8 cellular contexts compared by ENCODE assay signal in the genomic region with DNA sequence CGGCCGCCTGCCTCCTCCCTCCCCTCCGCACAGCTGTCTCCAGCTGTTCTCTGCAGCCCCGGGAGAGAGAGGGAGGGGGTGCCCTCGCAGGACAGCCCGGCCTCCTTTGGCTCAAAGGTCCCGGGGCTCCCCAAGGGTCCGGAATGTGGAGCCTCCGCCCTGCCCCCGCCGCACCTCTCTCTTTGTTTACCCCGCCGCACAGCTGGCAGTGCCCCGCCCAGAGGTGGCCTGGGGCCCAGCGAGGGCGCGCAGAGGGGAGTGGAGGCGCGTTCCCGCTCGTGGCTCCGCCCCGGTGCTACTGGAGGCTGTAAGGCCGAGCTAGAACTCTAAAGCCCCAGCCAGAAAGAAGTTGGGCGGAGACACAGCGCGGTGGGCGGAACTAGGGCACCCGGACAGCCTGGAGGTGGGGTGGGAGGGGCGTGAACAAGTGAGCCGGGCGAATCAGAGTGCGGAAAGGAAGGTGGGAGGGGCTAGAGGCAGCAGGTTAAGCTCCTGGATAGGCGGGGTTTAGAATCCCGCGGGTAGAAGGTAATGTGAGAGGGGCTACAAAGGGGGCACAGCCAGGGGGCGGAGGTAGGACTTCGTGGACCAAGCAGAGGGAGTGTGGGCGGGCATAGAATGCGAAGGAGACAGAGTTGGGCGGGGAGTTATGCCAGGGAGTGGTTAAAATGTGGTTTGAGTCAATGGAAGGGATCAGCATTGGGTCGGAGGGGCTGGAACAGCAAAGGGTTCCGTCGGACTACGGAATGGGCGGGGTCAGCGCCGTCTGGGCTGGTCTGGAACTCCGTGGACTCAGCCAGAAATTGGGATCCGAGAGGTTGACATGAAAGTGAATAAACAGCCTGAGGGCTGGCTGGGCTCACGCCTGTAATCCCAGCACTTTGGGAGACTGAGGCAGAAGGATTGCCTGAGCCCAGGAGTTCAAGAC. TPM values are rescaled to one million over a fixed set of nuclear protein-coding genes. Genes with fewer than 3 reads are reported as not detected.
DNase-seq lines count a peak whose midpoint lies in the region; ATAC-seq, FAIRE-seq and TF ChIP-seq lines count a peak whose summit lies in the region.

No MANE protein-coding gene starts in this region.

- H4K20me1 ChIP-seq in OCI-LY1 (ENCODE audit: insufficient read depth, low read length) (no peaks in the 10 kb centered on the region), endothelial cell of umbilical vein (replicated peaks; ENCODE audit: control insufficient read depth, extremely low read depth, insufficient read depth, low read length) (no peaks in the 10 kb centered on the region)

- peaks cover 24% of the 10 kb centered on the region for H3K27me3 ChIP-seq in CD8-positive, alpha-beta memory T cell (ENCODE audit: insufficient read depth, low read length, poor library complexity, severe bottlenecking)
- H3K27me3 ChIP-seq in OCI-LY1 (ENCODE audit: insufficient read depth, low read length): no peaks in the 10 kb centered on the region
- peaks cover 4 to 6% of the 10 kb centered on the region in 2 experiments for H3K27me3 ChIP-seq in endothelial cell of umbilical vein (ENCODE audit: control insufficient read depth in 2 of 2, insufficient read depth in 2 of 2, low read length in 2 of 2)

- H2AFZ ChIP-seq in OCI-LY1 (ENCODE audit: low read length): no peak overlapping the region
- peak overlapping the region; percentile 73 for H2AFZ ChIP-seq in endothelial cell of umbilical vein (ENCODE audit: low read depth, low read length)

- intact Hi-C loops in endothelial cell of umbilical vein (cut with micrococcal nuclease): no loop called here

- H3K27ac ChIP-seq in CD8-positive, alpha-beta memory T cell (ENCODE audit: low read depth, low read length): peak overlapping the region; percentile 73
- H3K27ac ChIP-seq in OCI-LY1 (ENCODE audit: low read depth, low read length, poor library complexity, severe bottlenecking) (peak overlapping the region; percentile 22), endothelial cell of umbilical vein (ENCODE audit: insufficient read depth, low read depth, low read length) (no peak overlapping the region)

- H3K36me3 Mint-ChIP-seq in CD8-positive, alpha-beta memory T cell: peaks cover 0 to 3% (median 0%) of the 10 kb centered on the region in 3 donors
- H3K36me3 Mint-ChIP-seq in mesothelial cell of epicardium: no peaks in the 10 kb centered on the region

- peaks cover 22 to 23% of the 10 kb centered on the region in 2 donors for H3K27me3 Mint-ChIP-seq in CD8-positive, alpha-beta memory T cell
- H3K27me3 Mint-ChIP-seq in mesothelial cell of epicardium (ENCODE audit: low read depth): peaks cover 67% of the 10 kb centered on the region

- ATAC-seq in GM21367 (IDR thresholded peaks at IDR 0.05; ENCODE audit: unreplicated experiment): peak; percentile 51

- POLR2A ChIA-PET in CD8-positive, alpha-beta memory T cell (lab: Charles Lee): interaction anchor here (0.6 to 3.0 kb wide), 6 partner anchors 11 to 660 kb away, joined by 3 to 26 read pairs (median 4); partner anchors contain the start of genes HNRNPUL1, SERTAD1 and SERTAD3
- POLR2A ChIA-PET in endothelial cell of umbilical vein (lab: Charles Lee): interaction anchor here (0.8 to 1.0 kb wide), 3 partner anchors 11 to 178 kb away, joined by 3 to 5 read pairs (median 4); partner anchors contain the start of gene SERTAD1

- dilution Hi-C loops in endothelial cell of umbilical vein (cut with MboI; ENCODE audit: extremely low pct_ligation_motif_present, low sequenced_read_pairs): no loop called here

- H3K27ac Mint-ChIP-seq in CD8-positive, alpha-beta memory T cell: peak overlapping the region; percentile 63 to 99 (median 96)
- H3K27ac Mint-ChIP-seq in mesothelial cell of epicardium: peak overlapping the region; percentile 92

- H3K9me3 ChIP-seq in CD8-positive, alpha-beta memory T cell (ENCODE audit: low read length): no peaks in the 10 kb centered on the region
- no peaks in the 10 kb centered on the region for H3K9me3 ChIP-seq in OCI-LY1 (ENCODE audit: low read length)
- H3K9me3 ChIP-seq in endothelial cell of umbilical vein (replicated peaks; ENCODE audit: control insufficient read depth, insufficient read depth, low read length): no peaks in the 10 kb centered on the region

- no peaks in the 10 kb centered on the region for H3F3A ChIP-seq in OCI-LY1 (ENCODE audit: insufficient read depth, low read length)

- H3K9me1 ChIP-seq in endothelial cell of umbilical vein (replicated peaks; ENCODE audit: control insufficient read depth, extremely low read depth, insufficient read depth, low read length): no peaks in the 10 kb centered on the region

- no peaks in the 10 kb centered on the region for H3K36me3 ChIP-seq in CD8-positive, alpha-beta memory T cell (ENCODE audit: insufficient read depth, low read length)
- H3K36me3 ChIP-seq in OCI-LY1 (ENCODE audit: insufficient read depth, low read length): no peaks in the 10 kb centered on the region
- no peaks in the 10 kb centered on the region for H3K36me3 ChIP-seq in endothelial cell of umbilical vein (ENCODE audit: control insufficient read depth in 2 of 2, extremely low read depth in 1 of 2, insufficient read depth in 2 of 2, low read length in 2 of 2)

- H3K4me1 ChIP-seq in CD8-positive, alpha-beta memory T cell (ENCODE audit: insufficient read depth, low read length): peaks cover 74% of the 10 kb centered on the region
- peaks cover 42% of the 10 kb centered on the region for H3K4me1 ChIP-seq in OCI-LY1 (ENCODE audit: insufficient read depth, low read length, severe bottlenecking)
- H3K4me1 ChIP-seq in endothelial cell of umbilical vein (ENCODE audit: control insufficient read depth, extremely low read depth, insufficient read depth, low read length): peaks cover 45% of the 10 kb centered on the region

- H3K79me2 ChIP-seq in OCI-LY1 (ENCODE audit: insufficient read depth, low read length): no peaks in the 10 kb centered on the region
- H3K79me2 ChIP-seq in endothelial cell of umbilical vein (ENCODE audit: control insufficient read depth, insufficient read depth, low read length): no peaks in the 10 kb centered on the region

- H3K9me2 ChIP-seq in OCI-LY1 (ENCODE audit: low read depth, low read length): no peaks in the 10 kb centered on the region

- TF ChIP-seq CTCF in OCI-LY1 (IDR thresholded peaks at IDR 0.05; ENCODE audit: low read length) (no peak), endothelial cell of umbilical vein (IDR thresholded peaks at IDR 0.05; ENCODE audit: extremely low read depth in 1 of 2, insufficient read depth in 1 of 2, low read depth in 1 of 2, low read length in 2 of 2) (no peak), mesothelial cell of epicardium (IDR thresholded peaks at IDR 0.05; ENCODE audit: unreplicated experiment) (no peak)

- peak overlapping the region; percentile 64 for H3K4me2 ChIP-seq in OCI-LY1 (ENCODE audit: low read length)
- peak overlapping the region; percentile 15 for H3K4me2 ChIP-seq in endothelial cell of umbilical vein (ENCODE audit: insufficient read depth, low read length)

- peaks cover 53 to 90% (median 66%) of the 10 kb centered on the region in 3 donors for H3K4me1 Mint-ChIP-seq in CD8-positive, alpha-beta memory T cell
- peaks cover 42% of the 10 kb centered on the region for H3K4me1 Mint-ChIP-seq in mesothelial cell of epicardium

- peak overlapping the region; percentile 87 to 95 (median 88) for H3K4me3 Mint-ChIP-seq in CD8-positive, alpha-beta memory T cell
- H3K4me3 Mint-ChIP-seq in mesothelial cell of epicardium: peak overlapping the region; percentile 67

- no peak for TF ChIP-seq POLR2A in endothelial cell of umbilical vein (IDR thresholded peaks at IDR 0.05; ENCODE audit: low read depth, low read length)

- peak overlapping the region; percentile 80 for H3K4me3 ChIP-seq in CD8-positive, alpha-beta memory T cell (ENCODE audit: low read length)
- peak overlapping the region; percentile 67 for H3K4me3 ChIP-seq in OCI-LY1 (ENCODE audit: low read depth, low read length, poor library complexity, severe bottlenecking)
- H3K4me3 ChIP-seq in endothelial cell of umbilical vein (replicated peaks in 1 of 3; ENCODE audit: insufficient read depth in 1 of 3, low read depth in 1 of 3, low read length in 3 of 3): peak overlapping the region in 2 of 3 experiments; percentile 12 to 45

- no peaks in the 10 kb centered on the region for H3K9me3 Mint-ChIP-seq in CD8-positive, alpha-beta memory T cell
- H3K9me3 Mint-ChIP-seq in mesothelial cell of epicardium: no peaks in the 10 kb centered on the region

- FAIRE-seq in endothelial cell of umbilical vein (lab: Jason Lieb, UNC): peak; percentile 95

- CTCF ChIA-PET in CD8-positive, alpha-beta memory T cell (lab: Charles Lee): interaction anchor here (0.8 to 10.1 kb wide), 14 partner anchors 9 to 299 kb away, joined by 3 to 98 read pairs (median 4); partner anchors contain the start of genes BLVRB, RAB4B and SERTAD1
- CTCF ChIA-PET in endothelial cell of umbilical vein (lab: Charles Lee): interaction anchor here (0.8 to 11.0 kb wide), 12 partner anchors 9 to 299 kb away, joined by 3 to 126 read pairs (median 8); partner anchors contain the start of gene BLVRB

- DNase-seq in CD8-positive, alpha-beta memory T cell: peak; percentile 90 to 97 (median 97)
- DNase-seq in HUDEP-2 (lab: John Stamatoyannopoulos, UW; ENCODE audit: unreplicated experiment in 76 of 76): peak; percentile 89 to 100 (median 100)
- DNase-seq in activated CD8-positive, alpha-beta memory T cell treated with anti-CD3 and anti-CD28 coated beads, Interleukin-2, amount 50 U/mL, for 48 hours: peak; percentile 95
- peak; percentile 96 for DNase-seq in endothelial cell of umbilical vein (ENCODE audit: low read depth, low spot score)
- DNase-seq in mesothelial cell of epicardium (ENCODE audit: low spot score in 2 of 2, unreplicated experiment in 2 of 2): peak; percentile 86 to 92
- DNase-seq in stimulated activated CD8-positive, alpha-beta memory T cell treated with anti-CD3 and anti-CD28 coated beads, Interleukin-15, amount 100 ng/mL, for 48 hours (ENCODE audit: low read depth in 2 of 2): peak; percentile 94 to 95

- BruUV-seq in endothelial cell of umbilical vein (replicated peaks; lab: Mats Ljungman, UMichigan): no TSS peak

- H3K9ac ChIP-seq in OCI-LY1 (ENCODE audit: low read length) (no peak overlapping the region; the same call in 1 of the 2 replicates), endothelial cell of umbilical vein (replicated peaks; ENCODE audit: extremely low read depth, insufficient read depth, low read length) (peak overlapping the region; percentile 14)

RNA-seq across cellular contexts. Expression of gene LTBP4, which starts 2.8 kb away (rescaled TPM):
- 100 to 1,000 TPM; 103 to 111 TPM for total RNA-seq in CD8-positive, alpha-beta memory T cell
- polyA plus RNA-seq in CD8-positive, alpha-beta memory T cell: 40.0 TPM
- 38.0 and 67.4 TPM in 2 replicates for total RNA-seq in endothelial cell of umbilical vein
- 25.9 and 31.4 TPM in 2 replicates for polyA plus RNA-seq in endothelial cell of umbilical vein
- polyA plus RNA-seq in endothelial cell of umbilical vein (2011; cell fraction: cytosol; rRNA removed): 17.5 and 20.4 TPM in 2 replicates
- polyA plus RNA-seq in endothelial cell of umbilical vein (2011; cell fraction: nucleus; rRNA removed): 93.6 and 95.8 TPM in 2 replicates
- 72.8 and 137 TPM in 2 replicates for polyA plus RNA-seq in endothelial cell of umbilical vein (2012)
- 18.8 and 20.0 TPM in 2 replicates for polyA minus RNA-seq in endothelial cell of umbilical vein
- polyA minus RNA-seq in endothelial cell of umbilical vein (2011; cell fraction: cytosol; rRNA and poly(A)+ RNA removed): 34.3 TPM
- polyA minus RNA-seq in endothelial cell of umbilical vein (2011; cell fraction: nucleus; rRNA and poly(A)+ RNA removed): 17.3 and 24.0 TPM in 2 replicates
- 341 to 364 TPM (median 344 TPM) in 3 replicates for total RNA-seq in mesothelial cell of epicardium

RNA-seq across cellular contexts. Expression of gene SHKBP1, which starts 27.3 kb away (rescaled TPM):
- 100 to 1,000 TPM; 103 to 104 TPM for total RNA-seq in CD8-positive, alpha-beta memory T cell
- polyA plus RNA-seq in CD8-positive, alpha-beta memory T cell: 159 TPM
- total RNA-seq in endothelial cell of umbilical vein: 100 and 106 TPM in 2 replicates
- polyA plus RNA-seq in endothelial cell of umbilical vein: 113 and 171 TPM in 2 replicates
- polyA plus RNA-seq in endothelial cell of umbilical vein (2011; cell fraction: cytosol; rRNA removed): 67.5 and 75.3 TPM in 2 replicates
- polyA plus RNA-seq in endothelial cell of umbilical vein (2011; cell fraction: nucleus; rRNA removed): 115 and 165 TPM in 2 replicates
- polyA plus RNA-seq in endothelial cell of umbilical vein (2012): 90.1 and 118 TPM in 2 replicates
- 56.6 and 78.9 TPM in 2 replicates for polyA minus RNA-seq in endothelial cell of umbilical vein
- 72.2 TPM for polyA minus RNA-seq in endothelial cell of umbilical vein (2011; cell fraction: cytosol; rRNA and poly(A)+ RNA removed)
- polyA minus RNA-seq in endothelial cell of umbilical vein (2011; cell fraction: nucleus; rRNA and poly(A)+ RNA removed): 28.8 and 52.6 TPM in 2 replicates
- 60.9 to 65.3 TPM (median 61.6 TPM) in 3 replicates for total RNA-seq in mesothelial cell of epicardium

Comparison
In these comparisons a context has a peak if more than half of its experiments do, and no peak if none do; other contexts are left out.
1. H3K4me3 ChIP-seq: peak in every context shown above with its lines; median percentile 80 in CD8-positive, alpha-beta memory T cell; 67 in OCI-LY1; 28 in endothelial cell of umbilical vein.